10 cellular contexts compared by ENCODE assay signal in the genomic region with DNA sequence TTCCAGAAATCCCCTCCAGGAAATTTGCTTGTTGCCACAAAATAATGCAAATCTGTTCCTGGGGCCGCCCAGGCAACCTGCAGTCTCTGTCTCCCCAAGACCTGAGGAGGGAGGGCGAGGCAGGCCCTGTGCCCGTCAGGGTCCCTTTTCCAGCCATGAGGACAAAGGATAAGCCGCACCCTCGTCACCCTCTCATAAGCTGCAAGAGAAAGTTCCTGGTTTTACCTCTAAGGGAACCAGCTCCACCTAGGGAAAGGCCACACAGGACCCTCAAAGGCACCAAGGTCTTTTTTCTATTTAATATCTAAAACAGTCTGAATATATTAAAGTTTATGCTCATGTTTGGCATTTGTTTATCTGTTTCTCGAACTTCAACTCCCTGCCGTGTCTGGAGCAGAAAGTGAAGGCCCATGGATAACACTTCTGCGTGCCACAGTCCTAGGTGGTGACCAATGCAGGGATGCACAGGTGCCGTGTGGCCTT. TPM values are rescaled to one million over a fixed set of nuclear protein-coding genes. Genes with fewer than 3 reads are reported as not detected.
A peak's percentile ranks its signal among the peaks of the same experiment; 100 is the strongest.
DNase-seq lines count a peak whose midpoint lies in the region; ATAC-seq and TF ChIP-seq lines count a peak whose summit lies in the region.
"Had no signal": no experiment of that assay in that cellular context is flagged by ENCODE, and none has a peak within 500 bp of the region (broad histone marks: within the 10 kb centered on the region; RNA-seq: fewer than 3 reads in every experiment).

No MANE protein-coding gene starts in this region.

- H3K27me3 ChIP-seq in HUES48 (ENCODE audit: control insufficient read depth, insufficient read depth, low read length), result no peaks in the 10 kb centered on the region
- H3K27me3 ChIP-seq in lung (ENCODE audit: control insufficient read depth, insufficient read depth), result no peaks in the 10 kb centered on the region
- H3K27me3 ChIP-seq in spleen (replicated peaks in 1 of 7), result no peaks in the 10 kb centered on the region

- H3K27ac ChIP-seq in HUES48 (ENCODE audit: low read depth, low read length) (peak overlapping the region; percentile 53), caudate nucleus (ENCODE audit: low read depth, low read length) (peak overlapping the region; percentile 90), lung (ENCODE audit: low read depth in 1 of 2, low read length in 1 of 2) (peak overlapping the region; percentile 56 to 94), spleen (peak overlapping the region; percentile 22 to 95 (median 88))

- intact Hi-C loops in spleen (cut with DNase I; ENCODE audit: low total_unique reads), result loop anchor here (10.0 kb wide), 1 partner anchor 68 kb away; the partner anchor contains the start of gene NFKBIA

- 48 to 63% methylated on average over 9 of the region's 9 CpGs for WGBS in lung, 2 donors
- 63 to 93% (median 72%) methylated on average over 6 to 9 of the region's 9 CpGs for WGBS in spleen, 5 donors

- H3K4me3 ChIP-seq in HUES48 (ENCODE audit: low read depth, low read length) (no peak overlapping the region), lung (no peak overlapping the region), spleen (no peak overlapping the region), foreskin fibroblast (ENCODE audit: low read depth in 1 of 2, low read length in 2 of 2) (no peak overlapping the region)

- TF ChIP-seq POLR2A in spleen (IDR thresholded peaks at IDR 0.05), result no peak
- no peak for TF ChIP-seq POLR2A in erythroblast (IDR thresholded peaks at IDR 0.05; ENCODE audit: low read length)

- no peak for ATAC-seq in lung (ENCODE audit: insufficient read depth, low FRiP score)

- H3K36me3 ChIP-seq in HUES48 (ENCODE audit: control insufficient read depth, insufficient read depth, low read length), result no peaks in the 10 kb centered on the region
- H3K36me3 ChIP-seq in lung (ENCODE audit: control insufficient read depth in 2 of 2, insufficient read depth in 2 of 2, low read length in 2 of 2), result no peaks in the 10 kb centered on the region
- H3K36me3 ChIP-seq in spleen, result no peaks in the 10 kb centered on the region

- H3K9ac ChIP-seq in HUES48 (ENCODE audit: low read depth, low read length), result no peak overlapping the region

- DNase-seq in caudate nucleus (lab: John Stamatoyannopoulos, UW) (no peak), lung (ENCODE audit: low spot score) (no peak), spleen (no peak), GM19240 (ENCODE audit: insufficient read length, low spot score) (no peak), erythroblast (lab: John Stamatoyannopoulos, UW) (no peak), NCI-H1436 treated with DMSO at 0.1 percent for 48 hours (lab: John Stamatoyannopoulos, UW) (no peak), foreskin fibroblast (no peak)
- DNase-seq: HFFc6; stimulated activated CD4-positive, alpha-beta T cell treated with anti-CD3 and anti-CD28 coated beads, Interleukin-2, amount 100 ng/mL, for 24 hours had no signal

- no peaks in the 10 kb centered on the region for H3K9me3 ChIP-seq in HUES48 (ENCODE audit: control insufficient read depth, insufficient read depth, low read length)
- H3K9me3 ChIP-seq in lung (ENCODE audit: control insufficient read depth in 2 of 2, insufficient read depth in 1 of 2, low read length in 1 of 2), result no peaks in the 10 kb centered on the region
- no peaks in the 10 kb centered on the region for H3K9me3 ChIP-seq in spleen

- H3K4me1 ChIP-seq in HUES48 (ENCODE audit: control insufficient read depth, insufficient read depth, low read length) (peaks cover 34% of the 10 kb centered on the region), lung (ENCODE audit: control insufficient read depth in 2 of 2, insufficient read depth in 2 of 2, low read length in 2 of 2) (peaks cover 9 to 47% of the 10 kb centered on the region in 2 donors), spleen (peaks cover 75 to 100% (median 95%) of the 10 kb centered on the region in 6 donors)

- TF ChIP-seq CTCF in lung (IDR thresholded peaks at IDR 0.05; ENCODE audit: control extremely low read depth, extremely low read depth) (no peak), spleen (IDR thresholded peaks at IDR 0.05 in 8 of 11, conservative IDR thresholded peaks at IDR 0.05 in 3 of 11) (peak in 1 of 11 experiments; percentile 6), foreskin fibroblast (IDR thresholded peaks at IDR 0.05; ENCODE audit: low read depth, low read length) (no peak)

RNA-seq across cellular contexts. Expression of gene PSMA6, which starts 44.9 kb away (rescaled TPM):
- 100 to 1,000 TPM; 119 to 217 TPM for total RNA-seq in lung
- 100 to 1,000 TPM; 207 to 351 TPM for polyA plus RNA-seq in lung
- total RNA-seq in spleen, result 100 to 1,000 TPM; 120 to 185 (median 129) TPM
- 100 to 1,000 TPM; 108 to 171 (median 164) TPM for polyA plus RNA-seq in spleen
